In the genomic region with DNA sequence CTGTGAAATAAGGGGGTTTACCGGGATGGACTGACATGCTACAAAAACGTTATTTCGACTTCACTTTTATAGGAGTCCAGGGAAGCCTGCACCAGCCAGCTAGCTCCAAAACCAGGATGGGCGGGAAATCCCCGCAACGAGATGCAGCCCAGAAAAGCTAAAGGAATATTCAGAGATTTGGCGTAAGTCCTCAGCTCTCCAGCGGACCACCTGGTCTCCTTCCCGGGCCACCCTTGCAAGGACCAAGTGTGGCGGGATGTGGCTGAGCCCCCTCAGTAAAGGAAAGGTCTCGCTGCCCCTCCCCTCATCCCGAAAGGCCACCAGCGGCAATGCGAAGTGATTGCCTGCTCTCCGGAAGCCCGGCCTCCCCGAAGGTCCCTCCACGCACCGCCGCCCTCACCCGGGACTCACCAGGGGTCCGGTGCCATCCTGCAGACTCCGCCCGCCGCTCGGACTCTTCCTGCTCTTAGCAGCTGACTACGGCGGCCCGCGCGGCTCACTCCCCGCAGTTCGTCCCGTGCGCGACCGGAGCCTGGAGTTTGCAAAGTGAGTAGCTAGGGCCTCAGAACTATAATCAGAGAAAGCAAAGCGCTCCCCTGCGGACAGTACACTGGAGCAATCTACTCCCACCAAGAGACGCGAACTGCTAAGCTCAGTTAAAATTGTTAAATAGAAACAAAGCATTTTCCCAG, we compare ENCODE assay signal across 1 cellular context.
A peak's percentile ranks its signal among the peaks of the same experiment; 100 is the strongest.
TF ChIP-seq lines count a peak whose summit lies in the region.

A gene with protein sequence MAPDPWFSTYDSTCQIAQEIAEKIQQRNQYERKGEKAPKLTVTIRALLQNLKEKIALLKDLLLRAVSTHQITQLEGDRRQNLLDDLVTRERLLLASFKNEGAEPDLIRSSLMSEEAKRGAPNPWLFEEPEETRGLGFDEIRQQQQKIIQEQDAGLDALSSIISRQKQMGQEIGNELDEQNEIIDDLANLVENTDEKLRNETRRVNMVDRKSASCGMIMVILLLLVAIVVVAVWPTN (minus strand): TSS at position 440 of the 692 bp plus-strand sequence. CDS start 12 bp downstream, at position 428.

TF ChIP-seq in A549, 52 proteins besides CTCF, POLR2A, EP300 and RAD21 (continued from another document):
- TF ChIP-seq, protein P1, sequence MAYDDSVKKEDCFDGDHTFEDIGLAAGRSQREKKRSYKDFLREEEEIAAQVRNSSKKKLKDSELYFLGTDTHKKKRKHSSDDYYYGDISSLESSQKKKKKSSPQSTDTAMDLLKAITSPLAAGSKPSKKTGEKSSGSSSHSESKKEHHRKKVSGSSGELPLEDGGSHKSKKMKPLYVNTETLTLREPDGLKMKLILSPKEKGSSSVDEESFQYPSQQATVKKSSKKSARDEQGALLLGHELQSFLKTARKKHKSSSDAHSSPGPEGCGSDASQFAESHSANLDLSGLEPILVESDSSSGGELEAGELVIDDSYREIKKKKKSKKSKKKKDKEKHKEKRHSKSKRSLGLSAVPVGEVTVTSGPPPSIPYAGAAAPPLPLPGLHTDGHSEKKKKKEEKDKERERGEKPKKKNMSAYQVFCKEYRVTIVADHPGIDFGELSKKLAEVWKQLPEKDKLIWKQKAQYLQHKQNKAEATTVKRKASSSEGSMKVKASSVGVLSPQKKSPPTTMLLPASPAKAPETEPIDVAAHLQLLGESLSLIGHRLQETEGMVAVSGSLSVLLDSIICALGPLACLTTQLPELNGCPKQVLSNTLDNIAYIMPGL (CRISPR knock-in tag; IDR thresholded peaks at IDR 0.05; ENCODE audit: borderline replicate concordance) = no peak
- TF ChIP-seq ZFP36 (IDR thresholded peaks at IDR 0.05; ENCODE audit: borderline replicate concordance, partially characterized antibody) (no peak), SMC3 (IDR thresholded peaks at IDR 0.05) (no peak), EHMT2 (IDR thresholded peaks at IDR 0.05; ENCODE audit: low read depth) (no peak), JUNB (IDR thresholded peaks at IDR 0.05) (no peak), CBX2 (IDR thresholded peaks at IDR 0.05; ENCODE audit: borderline replicate concordance, low read depth) (no peak), MYC (IDR thresholded peaks at IDR 0.05; ENCODE audit: borderline replicate concordance, low read length) (peak; percentile 42; the same call in 1 of the 2 replicates), CHD2 (IDR thresholded peaks at IDR 0.05; ENCODE audit: low read length, partially characterized antibody) (no peak), FOSL2 (IDR thresholded peaks at IDR 0.05) (no peak), FOSL2 (CRISPR knock-in tag; IDR thresholded peaks at IDR 0.05) (no peak), CHD4 (IDR thresholded peaks at IDR 0.05; ENCODE audit: borderline replicate concordance) (no peak), GATA3 (IDR thresholded peaks at IDR 0.05; ENCODE audit: borderline replicate concordance) (no peak; the same call in 1 of the 2 replicates), RNF2 (IDR thresholded peaks at IDR 0.05; ENCODE audit: borderline replicate concordance, low read depth) (no peak), KDM1A (IDR thresholded peaks at IDR 0.05; ENCODE audit: low read depth) (no peak), ZNF302 (CRISPR knock-in tag; IDR thresholded peaks at IDR 0.05) (no peak), KDM5A (IDR thresholded peaks at IDR 0.05) (peak; percentile 38; the same call in 1 of the 2 replicates), CEBPB (IDR thresholded peaks at IDR 0.05) (no peak), HOXB5 (CRISPR knock-in tag; IDR thresholded peaks at IDR 0.05) (no peak), TP53 (CRISPR knock-in tag; IDR thresholded peaks at IDR 0.05) (no peak), FOXS1 (CRISPR knock-in tag; IDR thresholded peaks at IDR 0.05) (no peak), CBX8 (IDR thresholded peaks at IDR 0.05) (no peak)
- TF ChIP-seq, protein P2, sequence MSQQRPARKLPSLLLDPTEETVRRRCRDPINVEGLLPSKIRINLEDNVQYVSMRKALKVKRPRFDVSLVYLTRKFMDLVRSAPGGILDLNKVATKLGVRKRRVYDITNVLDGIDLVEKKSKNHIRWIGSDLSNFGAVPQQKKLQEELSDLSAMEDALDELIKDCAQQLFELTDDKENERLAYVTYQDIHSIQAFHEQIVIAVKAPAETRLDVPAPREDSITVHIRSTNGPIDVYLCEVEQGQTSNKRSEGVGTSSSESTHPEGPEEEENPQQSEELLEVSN (IDR thresholded peaks at IDR 0.05; ENCODE audit: borderline replicate concordance, low read depth) = no peak; the same call in 1 of the 2 replicates
- TF ChIP-seq, protein P3, sequence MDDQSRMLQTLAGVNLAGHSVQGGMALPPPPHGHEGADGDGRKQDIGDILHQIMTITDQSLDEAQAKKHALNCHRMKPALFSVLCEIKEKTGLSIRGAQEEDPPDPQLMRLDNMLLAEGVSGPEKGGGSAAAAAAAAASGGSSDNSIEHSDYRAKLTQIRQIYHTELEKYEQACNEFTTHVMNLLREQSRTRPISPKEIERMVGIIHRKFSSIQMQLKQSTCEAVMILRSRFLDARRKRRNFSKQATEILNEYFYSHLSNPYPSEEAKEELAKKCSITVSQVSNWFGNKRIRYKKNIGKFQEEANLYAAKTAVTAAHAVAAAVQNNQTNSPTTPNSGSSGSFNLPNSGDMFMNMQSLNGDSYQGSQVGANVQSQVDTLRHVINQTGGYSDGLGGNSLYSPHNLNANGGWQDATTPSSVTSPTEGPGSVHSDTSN (IDR thresholded peaks at IDR 0.05) = peak; percentile 95
- TF ChIP-seq, protein P4, sequence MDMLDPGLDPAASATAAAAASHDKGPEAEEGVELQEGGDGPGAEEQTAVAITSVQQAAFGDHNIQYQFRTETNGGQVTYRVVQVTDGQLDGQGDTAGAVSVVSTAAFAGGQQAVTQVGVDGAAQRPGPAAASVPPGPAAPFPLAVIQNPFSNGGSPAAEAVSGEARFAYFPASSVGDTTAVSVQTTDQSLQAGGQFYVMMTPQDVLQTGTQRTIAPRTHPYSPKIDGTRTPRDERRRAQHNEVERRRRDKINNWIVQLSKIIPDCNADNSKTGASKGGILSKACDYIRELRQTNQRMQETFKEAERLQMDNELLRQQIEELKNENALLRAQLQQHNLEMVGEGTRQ (IDR thresholded peaks at IDR 0.05) = 0 out of 2 replicates have a peak, but pooled peaks have one; percentile 7
- TF ChIP-seq, protein P5, sequence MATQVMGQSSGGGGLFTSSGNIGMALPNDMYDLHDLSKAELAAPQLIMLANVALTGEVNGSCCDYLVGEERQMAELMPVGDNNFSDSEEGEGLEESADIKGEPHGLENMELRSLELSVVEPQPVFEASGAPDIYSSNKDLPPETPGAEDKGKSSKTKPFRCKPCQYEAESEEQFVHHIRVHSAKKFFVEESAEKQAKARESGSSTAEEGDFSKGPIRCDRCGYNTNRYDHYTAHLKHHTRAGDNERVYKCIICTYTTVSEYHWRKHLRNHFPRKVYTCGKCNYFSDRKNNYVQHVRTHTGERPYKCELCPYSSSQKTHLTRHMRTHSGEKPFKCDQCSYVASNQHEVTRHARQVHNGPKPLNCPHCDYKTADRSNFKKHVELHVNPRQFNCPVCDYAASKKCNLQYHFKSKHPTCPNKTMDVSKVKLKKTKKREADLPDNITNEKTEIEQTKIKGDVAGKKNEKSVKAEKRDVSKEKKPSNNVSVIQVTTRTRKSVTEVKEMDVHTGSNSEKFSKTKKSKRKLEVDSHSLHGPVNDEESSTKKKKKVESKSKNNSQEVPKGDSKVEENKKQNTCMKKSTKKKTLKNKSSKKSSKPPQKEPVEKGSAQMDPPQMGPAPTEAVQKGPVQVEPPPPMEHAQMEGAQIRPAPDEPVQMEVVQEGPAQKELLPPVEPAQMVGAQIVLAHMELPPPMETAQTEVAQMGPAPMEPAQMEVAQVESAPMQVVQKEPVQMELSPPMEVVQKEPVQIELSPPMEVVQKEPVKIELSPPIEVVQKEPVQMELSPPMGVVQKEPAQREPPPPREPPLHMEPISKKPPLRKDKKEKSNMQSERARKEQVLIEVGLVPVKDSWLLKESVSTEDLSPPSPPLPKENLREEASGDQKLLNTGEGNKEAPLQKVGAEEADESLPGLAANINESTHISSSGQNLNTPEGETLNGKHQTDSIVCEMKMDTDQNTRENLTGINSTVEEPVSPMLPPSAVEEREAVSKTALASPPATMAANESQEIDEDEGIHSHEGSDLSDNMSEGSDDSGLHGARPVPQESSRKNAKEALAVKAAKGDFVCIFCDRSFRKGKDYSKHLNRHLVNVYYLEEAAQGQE (IDR thresholded peaks at IDR 0.05) = 0 out of 2 replicates have a peak, but pooled peaks have one; percentile 12
- TF ChIP-seq, protein P6, sequence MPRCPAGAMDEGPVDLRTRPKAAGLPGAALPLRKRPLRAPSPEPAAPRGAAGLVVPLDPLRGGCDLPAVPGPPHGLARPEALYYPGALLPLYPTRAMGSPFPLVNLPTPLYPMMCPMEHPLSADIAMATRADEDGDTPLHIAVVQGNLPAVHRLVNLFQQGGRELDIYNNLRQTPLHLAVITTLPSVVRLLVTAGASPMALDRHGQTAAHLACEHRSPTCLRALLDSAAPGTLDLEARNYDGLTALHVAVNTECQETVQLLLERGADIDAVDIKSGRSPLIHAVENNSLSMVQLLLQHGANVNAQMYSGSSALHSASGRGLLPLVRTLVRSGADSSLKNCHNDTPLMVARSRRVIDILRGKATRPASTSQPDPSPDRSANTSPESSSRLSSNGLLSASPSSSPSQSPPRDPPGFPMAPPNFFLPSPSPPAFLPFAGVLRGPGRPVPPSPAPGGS (IDR thresholded peaks at IDR 0.05) = peak; percentile 52; the same call in 1 of the 3 replicates
- TF ChIP-seq, protein P7, sequence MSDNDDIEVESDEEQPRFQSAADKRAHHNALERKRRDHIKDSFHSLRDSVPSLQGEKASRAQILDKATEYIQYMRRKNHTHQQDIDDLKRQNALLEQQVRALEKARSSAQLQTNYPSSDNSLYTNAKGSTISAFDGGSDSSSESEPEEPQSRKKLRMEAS (IDR thresholded peaks at IDR 0.05) = peak; percentile 87
